8 cellular contexts compared by ENCODE assay signal in genomic region chr5:96876292-96876850, GRCh38. TPM values are rescaled to one million over a fixed set of nuclear protein-coding genes. Genes with fewer than 3 reads are reported as not detected.
DNase-seq lines count a peak whose midpoint lies in the region; ATAC-seq and TF ChIP-seq lines count a peak whose summit lies in the region.

ERAP2 (plus strand) TSS chr5:96876500; CDS start chr5:96879686, 3,186 bp downstream.

- no peaks in the 10 kb centered on the region; the same call in 1 of the 2 replicates for H3K36me3 ChIP-seq in Panc1 (ENCODE audit: control insufficient read depth, insufficient read depth, low read length)

- peak; percentile 64 for DNase-seq in CD1c-positive myeloid dendritic cell (ENCODE audit: extremely low spot score)
- DNase-seq in Panc1 (ENCODE audit: low read depth, low spot score): no peak
- peak; percentile 48 to 71 for DNase-seq in cardiac fibroblast (ENCODE audit: low read depth in 2 of 2)
- DNase-seq in lower leg skin (ENCODE audit: low spot score in 2 of 2): no peak
- DNase-seq in NCI-H146 treated with DMSO at 0.1 percent for 48 hours (lab: John Stamatoyannopoulos, UW; ENCODE audit: unreplicated experiment): no peak

- no peaks in the 10 kb centered on the region for H3K9me3 ChIP-seq in Panc1 (ENCODE audit: control insufficient read depth, insufficient read depth, low read depth, low read length)

- BruUV-seq in Panc1 (replicated peaks; lab: Mats Ljungman, UMichigan): no TSS peak

- intact Hi-C loops in Panc1 (cut with micrococcal nuclease; ENCODE audit: unreplicated experiment): loop anchor here (10.0 kb wide), 1 partner anchor 118 kb away; no protein-coding TSS in a partner anchor
- intact Hi-C loops in lower leg skin (cut with DNase I; ENCODE audit: low total_unique reads): no loop called here

- 2 to 3% methylated on average over 6 of the region's 6 CpGs for WGBS in lower leg skin, 2 donors

- peaks cover 9% of the 10 kb centered on the region; the same call in 1 of the 2 replicates for H3K4me1 ChIP-seq in Panc1 (ENCODE audit: control insufficient read depth, insufficient read depth, low read length)

- no peaks in the 10 kb centered on the region for H3K27me3 ChIP-seq in Panc1 (ENCODE audit: control insufficient read depth, insufficient read depth, low read length)

- POLR2A ChIA-PET in Panc1 (lab: Charles Lee): no interaction called here

- no peak for TF ChIP-seq CTCF in Panc1 (IDR thresholded peaks at IDR 0.05)
- TF ChIP-seq CTCF in cardiac fibroblast (IDR thresholded peaks at IDR 0.05; ENCODE audit: low read depth, low read length): no peak
- no peak for TF ChIP-seq CTCF in lower leg skin (IDR thresholded peaks at IDR 0.05)

- in situ Hi-C loops in Panc1 (cut with HindIII; ENCODE audit: low pct_unique_long_range_greater_than_20kb, low sequenced_read_pairs): no loop called here

- H3K27ac ChIP-seq in Panc1 (ENCODE audit: low read length): peak within 1 kb of the TSS; percentile 97
- H3K27ac ChIP-seq in temporal lobe (ENCODE audit: low read depth, low read length): peak within 1 kb of the TSS; percentile 23

- CTCF ChIA-PET in Panc1 (lab: Charles Lee): no interaction called here

- TF ChIP-seq POLR2A in lower leg skin (IDR thresholded peaks at IDR 0.05): no peak

- H3K4me3 ChIP-seq in Panc1 (ENCODE audit: low read depth in 2 of 2, low read length in 2 of 2): peak within 1 kb of the TSS; percentile 61 to 71
- peak within 1 kb of the TSS; percentile 37 to 59 for H3K4me3 ChIP-seq in cardiac fibroblast (replicated peaks in 1 of 2; ENCODE audit: low read depth in 2 of 2, low read length in 2 of 2)
- peak within 1 kb of the TSS; percentile 40 for H3K4me3 ChIP-seq in lower leg skin (ENCODE audit: low read depth, poor library complexity, severe bottlenecking)

- ATAC-seq in GM19025 (IDR thresholded peaks at IDR 0.05; ENCODE audit: low read depth, unreplicated experiment) (peak; percentile 51), HG03196 (IDR thresholded peaks at IDR 0.05; ENCODE audit: unreplicated experiment) (peak; percentile 50), Panc1 (peak; percentile 73)

RNA-seq across cellular contexts. Expression of gene ERAP2, which starts in this region (rescaled TPM):
- 15.5 TPM for total RNA-seq in Panc1 (2021; ENCODE audit: unreplicated experiment)
- 7.6 TPM for polyA plus RNA-seq in Panc1 (2012; ENCODE audit: insufficient read length)
- 10 to 100 TPM in 1 of 4 donors, 1 to 10 TPM in 3; 5.0 to 11.0 (median 9.3) TPM for total RNA-seq in lower leg skin
- 0.98 TPM for total RNA-seq in temporal lobe

Comparison
In these comparisons a context has a peak if more than half of its experiments do, and no peak if none do; other contexts are left out.
1. DNase-seq: peak in CD1c-positive myeloid dendritic cell (single experiment) and cardiac fibroblast (2 of 2); none in Panc1 (single experiment), lower leg skin (0 of 2) and NCI-H146 treated with DMSO at 0.1 percent for 48 hours (single experiment).
2. Peak in every context shown above with its lines, with median percentiles within 50 percentile points of each other: ATAC-seq and H3K4me3 ChIP-seq.